ENCODE assay signal across 2 cellular contexts in genomic region chr14:103649001-103649400, GRCh38.
TF ChIP-seq lines count a peak whose summit lies in the region.

No MANE protein-coding gene starts in this region.

TF ChIP-seq in HepG2, 621 proteins besides CTCF, POLR2A, EP300 and RAD21:
- TF ChIP-seq ZNF704 (CRISPR knock-in tag; IDR thresholded peaks at IDR 0.05; ENCODE audit: borderline replicate concordance) (no peak), ZNF121 (CRISPR knock-in tag; IDR thresholded peaks at IDR 0.05) (peak; percentile 76)

TF ChIP-seq in K562, 482 proteins besides CTCF, POLR2A, EP300 and RAD21:
- TF ChIP-seq PTBP1 (IDR thresholded peaks at IDR 0.05; ENCODE audit: low read depth, low read length) = no peak
- no peak for TF ChIP-seq POLR2B (IDR thresholded peaks at IDR 0.05; ENCODE audit: low read depth, partially characterized antibody)
- TF ChIP-seq CAMTA2 (CRISPR knock-in tag; conservative IDR thresholded peaks at IDR 0.05) = no peak
- peak; percentile 28; the same call in 1 of the 2 replicates for TF ChIP-seq ZNF121 (CRISPR knock-in tag; conservative IDR thresholded peaks at IDR 0.05)
- TF ChIP-seq KAT8 (IDR thresholded peaks at IDR 0.05; ENCODE audit: low read depth) = no peak
